ENCODE assay signal across 15 cellular contexts in genomic region chr9:132647355-132647754, GRCh38.
A peak's percentile ranks its signal among the peaks of the same experiment; 100 is the strongest.
DNase-seq lines count a peak whose midpoint lies in the region; ATAC-seq and TF ChIP-seq lines count a peak whose summit lies in the region.
"Had no signal": no experiment of that assay in that cellular context is flagged by ENCODE, and none has a peak within 500 bp of the region (broad histone marks: within the 10 kb centered on the region; RNA-seq: fewer than 3 reads in every experiment).

No MANE protein-coding gene starts in this region.

- H3K27me3 ChIP-seq in effector memory CD4-positive, alpha-beta T cell (replicated peaks; ENCODE audit: control insufficient read depth, insufficient read depth, low read length, poor library complexity, severe bottlenecking) = no peaks in the 10 kb centered on the region
- H3K27me3 ChIP-seq: BLaER1 had no signal

- H3K4me3 ChIP-seq in fibroblast of pulmonary artery (replicated peaks; ENCODE audit: low read depth, low read length) = no peak overlapping the region
- no peak overlapping the region for H3K4me3 ChIP-seq in effector memory CD4-positive, alpha-beta T cell (ENCODE audit: insufficient read depth, low read depth, low read length, poor library complexity, severe bottlenecking)
- H3K4me3 ChIP-seq: BLaER1, lower lobe of right lung, PC-9, thoracic aorta had no signal

- H3K4me1 ChIP-seq in effector memory CD4-positive, alpha-beta T cell (ENCODE audit: control insufficient read depth, insufficient read depth, low read length, poor library complexity, severe bottlenecking) = no peaks in the 10 kb centered on the region
- H3K4me1 ChIP-seq: BLaER1, lower lobe of right lung had no signal

- H3K9me3 ChIP-seq in effector memory CD4-positive, alpha-beta T cell (ENCODE audit: control insufficient read depth, low read length) = no peaks in the 10 kb centered on the region
- H3K9me3 ChIP-seq: BLaER1, lower lobe of right lung, thoracic aorta had no signal

- no peak overlapping the region for H3K27ac ChIP-seq in effector memory CD4-positive, alpha-beta T cell (ENCODE audit: insufficient read depth, low read length, poor library complexity, severe bottlenecking)
- H3K27ac ChIP-seq: BLaER1, lower lobe of right lung, PC-9, thoracic aorta had no signal

- DNase-seq in stimulated activated CD4-positive, alpha-beta T cell treated with anti-CD3 and anti-CD28 coated beads, Interleukin-15, amount 100 ng/mL, for 24 hours = peak; percentile 26
- DNase-seq in stimulated activated CD4-positive, alpha-beta T cell treated with anti-CD3 and anti-CD28 coated beads, Interleukin-12 subunit alpha, Interleukin-12 subunit beta, amount 100 ng/mL, for 4 hours = no peak
- DNase-seq in fibroblast of pulmonary artery (ENCODE audit: low read depth) (peak; percentile 88), stromal cell of bone marrow (ENCODE audit: low read depth) (peak; percentile 98), T-helper 9 cell (no peak), LoVo (ENCODE audit: low spot score) (no peak)
- no peak for DNase-seq in effector memory CD4-positive, alpha-beta T cell
- DNase-seq: activated T-cell treated with anti-CD3 and anti-CD28 coated beads, Interleukin-2, amount 50 U/mL, for 48 hours; H7; KG1; lower lobe of right lung; PC-9 had no signal

- no peak for TF ChIP-seq CTCF in fibroblast of pulmonary artery (IDR thresholded peaks at IDR 0.05; ENCODE audit: low read length, missing control alignments)

- H3K36me3 ChIP-seq in effector memory CD4-positive, alpha-beta T cell (ENCODE audit: control insufficient read depth, insufficient read depth, low read length) = peaks cover 82% of the 10 kb centered on the region

- peak; percentile 90 for ATAC-seq in SK-N-SH treated with all-trans-retinoic acid at 6 μM for 48 hours
- ATAC-seq: lower lobe of right lung had no signal

TF ChIP-seq in SK-N-SH treated with all-trans-retinoic acid at 6 μM for 48 hours, 23 proteins besides CTCF, POLR2A, EP300 and RAD21:
- TF ChIP-seq PATZ1 (CRISPR knock-in tag; IDR thresholded peaks at IDR 0.05; ENCODE audit: borderline replicate concordance) = peak; percentile 60; the same call in 1 of the 2 replicates
- TF ChIP-seq TCF4 (CRISPR knock-in tag; IDR thresholded peaks at IDR 0.05; ENCODE audit: borderline replicate concordance) = no peak

Comparison
In these comparisons a context has a peak if more than half of its experiments do, and no peak if none do; other contexts are left out.
1. DNase-seq: peak in stimulated activated CD4-positive, alpha-beta T cell treated with anti-CD3 and anti-CD28 coated beads, Interleukin-15, amount 100 ng/mL, for 24 hours (single experiment), fibroblast of pulmonary artery (single experiment) and stromal cell of bone marrow (single experiment); none in stimulated activated CD4-positive, alpha-beta T cell treated with anti-CD3 and anti-CD28 coated beads, Interleukin-12 subunit alpha, Interleukin-12 subunit beta, amount 100 ng/mL, for 4 hours (single experiment), T-helper 9 cell (single experiment), effector memory CD4-positive, alpha-beta T cell (0 of 3) and LoVo (single experiment).